Comparison of ENCODE assay signal across 8 cellular contexts in the genomic region with DNA sequence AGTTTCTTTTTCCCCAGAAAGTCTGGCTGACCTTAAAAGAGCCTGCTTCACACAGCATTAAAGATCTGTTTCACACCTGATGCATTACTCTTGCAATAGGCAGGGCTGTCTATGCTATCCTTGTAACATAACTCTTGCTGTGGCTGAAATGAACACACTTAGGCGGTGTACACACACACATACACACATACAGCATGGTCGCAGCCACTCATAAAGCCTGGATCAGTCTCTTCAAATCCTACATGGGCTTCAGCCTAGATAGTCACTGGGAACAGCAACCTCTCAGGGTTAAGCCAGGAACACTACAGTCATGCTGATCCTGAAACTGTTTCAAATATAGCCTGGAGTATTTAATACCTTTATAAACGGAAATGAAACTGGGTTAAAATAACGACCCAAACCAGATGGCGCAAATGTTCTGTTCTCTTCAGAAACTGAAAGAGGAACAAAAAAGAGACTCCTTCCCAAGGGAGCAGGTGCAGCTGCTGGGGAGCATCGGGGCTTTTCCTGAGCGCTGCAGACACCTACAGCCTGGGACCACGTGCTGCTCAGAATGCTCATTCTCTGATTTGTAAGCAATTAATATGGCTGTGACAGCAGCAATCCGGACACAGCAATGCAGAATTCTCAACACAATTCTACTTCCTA.
DNase-seq lines count a peak whose midpoint lies in the region; ATAC-seq and TF ChIP-seq lines count a peak whose summit lies in the region.

No MANE protein-coding gene starts in this region.

- H3K27me3 ChIP-seq in GM23338 (ENCODE audit: insufficient read depth) (no peaks in the 10 kb centered on the region), MG63 (peaks cover 6% of the 10 kb centered on the region; the same call in 1 of the 2 replicates)

- H3K9me3 ChIP-seq in MG63, result no peaks in the 10 kb centered on the region

- H3K9me2 ChIP-seq in GM23338 (ENCODE audit: insufficient read depth), result peaks cover 6% of the 10 kb centered on the region; the same call in 1 of the 2 replicates

- H3K9me3 Mint-ChIP-seq in GM23338, result no peaks in the 10 kb centered on the region

- TF ChIP-seq CTCF in GM23338 (conservative IDR thresholded peaks at IDR 0.05; ENCODE audit: low read depth in 2 of 2), result no peak

- no peak for ATAC-seq in GM23338

- peaks cover 11% of the 10 kb centered on the region for H3K27me3 Mint-ChIP-seq in GM23338 (ENCODE audit: insufficient read depth, low read depth, poor library complexity)

- peak overlapping the region; percentile 53; the same call in 1 of the 2 replicates for H2AFZ ChIP-seq in GM23338

- no peaks in the 10 kb centered on the region for H3K79me2 ChIP-seq in GM23338 (replicated peaks; ENCODE audit: insufficient read depth)

- H3K4me3 ChIP-seq in GM23338 (no peak overlapping the region), MG63 (no peak overlapping the region)

- no peaks in the 10 kb centered on the region for H3F3A ChIP-seq in GM23338 (replicated peaks; ENCODE audit: low read depth)

- H3K27ac ChIP-seq in GM23338 (ENCODE audit: low read depth), result no peak overlapping the region

- H4K20me1 ChIP-seq in GM23338 (replicated peaks; ENCODE audit: insufficient read depth), result no peaks in the 10 kb centered on the region

- H3K4me2 ChIP-seq in GM23338, result no peak overlapping the region

- no peak overlapping the region; the same call in 1 of the 2 replicates for H3K27ac Mint-ChIP-seq in GM23338

- H3K36me3 ChIP-seq in GM23338 (ENCODE audit: insufficient read depth) (no peaks in the 10 kb centered on the region), MG63 (no peaks in the 10 kb centered on the region)

- intact Hi-C loops in posterior vena cava (cut with DNase I), result no loop called here

- peaks cover 14% of the 10 kb centered on the region for H3K4me1 Mint-ChIP-seq in GM23338

- DNase-seq in NCI-H748 (lab: John Stamatoyannopoulos, UW; ENCODE audit: unreplicated experiment), result peak; percentile 1
- no peak for DNase-seq in NCI-H748 treated with DMSO at 0.1 percent for 48 hours (lab: John Stamatoyannopoulos, UW)
- DNase-seq in GM23338 (ENCODE audit: low spot score), result no peak
- peak; percentile 98 for DNase-seq in NAMALWA (ENCODE audit: low spot score)
- peak; percentile 47 for DNase-seq in inferior parietal cortex (ENCODE audit: extremely low spot score)
- no peak for DNase-seq in SK-N-DZ (ENCODE audit: low spot score)
- DNase-seq in MG63, result no peak
- no peak for DNase-seq in posterior vena cava (ENCODE audit: low spot score)

- no peaks in the 10 kb centered on the region for H3K4me1 ChIP-seq in GM23338 (ENCODE audit: insufficient read depth)

- no peaks in the 10 kb centered on the region for H3K36me3 Mint-ChIP-seq in GM23338 (ENCODE audit: low read depth)

- H3K4me3 Mint-ChIP-seq in GM23338, result no peak overlapping the region

TF ChIP-seq in GM23338, 12 proteins besides CTCF, POLR2A, EP300 and RAD21 (continues in another document):
- TF ChIP-seq EZH2phosphoT487 (IDR thresholded peaks at IDR 0.05; ENCODE audit: unreplicated experiment), result no peak
- TF ChIP-seq EZH2 (IDR thresholded peaks at IDR 0.05; ENCODE audit: low read depth, unreplicated experiment), result no peak
- no peak for TF ChIP-seq CREB1 (CRISPR knock-in tag; IDR thresholded peaks at IDR 0.05; ENCODE audit: low read depth)
- TF ChIP-seq, protein P1, sequence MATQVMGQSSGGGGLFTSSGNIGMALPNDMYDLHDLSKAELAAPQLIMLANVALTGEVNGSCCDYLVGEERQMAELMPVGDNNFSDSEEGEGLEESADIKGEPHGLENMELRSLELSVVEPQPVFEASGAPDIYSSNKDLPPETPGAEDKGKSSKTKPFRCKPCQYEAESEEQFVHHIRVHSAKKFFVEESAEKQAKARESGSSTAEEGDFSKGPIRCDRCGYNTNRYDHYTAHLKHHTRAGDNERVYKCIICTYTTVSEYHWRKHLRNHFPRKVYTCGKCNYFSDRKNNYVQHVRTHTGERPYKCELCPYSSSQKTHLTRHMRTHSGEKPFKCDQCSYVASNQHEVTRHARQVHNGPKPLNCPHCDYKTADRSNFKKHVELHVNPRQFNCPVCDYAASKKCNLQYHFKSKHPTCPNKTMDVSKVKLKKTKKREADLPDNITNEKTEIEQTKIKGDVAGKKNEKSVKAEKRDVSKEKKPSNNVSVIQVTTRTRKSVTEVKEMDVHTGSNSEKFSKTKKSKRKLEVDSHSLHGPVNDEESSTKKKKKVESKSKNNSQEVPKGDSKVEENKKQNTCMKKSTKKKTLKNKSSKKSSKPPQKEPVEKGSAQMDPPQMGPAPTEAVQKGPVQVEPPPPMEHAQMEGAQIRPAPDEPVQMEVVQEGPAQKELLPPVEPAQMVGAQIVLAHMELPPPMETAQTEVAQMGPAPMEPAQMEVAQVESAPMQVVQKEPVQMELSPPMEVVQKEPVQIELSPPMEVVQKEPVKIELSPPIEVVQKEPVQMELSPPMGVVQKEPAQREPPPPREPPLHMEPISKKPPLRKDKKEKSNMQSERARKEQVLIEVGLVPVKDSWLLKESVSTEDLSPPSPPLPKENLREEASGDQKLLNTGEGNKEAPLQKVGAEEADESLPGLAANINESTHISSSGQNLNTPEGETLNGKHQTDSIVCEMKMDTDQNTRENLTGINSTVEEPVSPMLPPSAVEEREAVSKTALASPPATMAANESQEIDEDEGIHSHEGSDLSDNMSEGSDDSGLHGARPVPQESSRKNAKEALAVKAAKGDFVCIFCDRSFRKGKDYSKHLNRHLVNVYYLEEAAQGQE (IDR thresholded peaks at IDR 0.05; ENCODE audit: unreplicated experiment), result no peak
- TF ChIP-seq NANOG (IDR thresholded peaks at IDR 0.05; ENCODE audit: borderline replicate concordance), result no peak
- TF ChIP-seq, protein P2, sequence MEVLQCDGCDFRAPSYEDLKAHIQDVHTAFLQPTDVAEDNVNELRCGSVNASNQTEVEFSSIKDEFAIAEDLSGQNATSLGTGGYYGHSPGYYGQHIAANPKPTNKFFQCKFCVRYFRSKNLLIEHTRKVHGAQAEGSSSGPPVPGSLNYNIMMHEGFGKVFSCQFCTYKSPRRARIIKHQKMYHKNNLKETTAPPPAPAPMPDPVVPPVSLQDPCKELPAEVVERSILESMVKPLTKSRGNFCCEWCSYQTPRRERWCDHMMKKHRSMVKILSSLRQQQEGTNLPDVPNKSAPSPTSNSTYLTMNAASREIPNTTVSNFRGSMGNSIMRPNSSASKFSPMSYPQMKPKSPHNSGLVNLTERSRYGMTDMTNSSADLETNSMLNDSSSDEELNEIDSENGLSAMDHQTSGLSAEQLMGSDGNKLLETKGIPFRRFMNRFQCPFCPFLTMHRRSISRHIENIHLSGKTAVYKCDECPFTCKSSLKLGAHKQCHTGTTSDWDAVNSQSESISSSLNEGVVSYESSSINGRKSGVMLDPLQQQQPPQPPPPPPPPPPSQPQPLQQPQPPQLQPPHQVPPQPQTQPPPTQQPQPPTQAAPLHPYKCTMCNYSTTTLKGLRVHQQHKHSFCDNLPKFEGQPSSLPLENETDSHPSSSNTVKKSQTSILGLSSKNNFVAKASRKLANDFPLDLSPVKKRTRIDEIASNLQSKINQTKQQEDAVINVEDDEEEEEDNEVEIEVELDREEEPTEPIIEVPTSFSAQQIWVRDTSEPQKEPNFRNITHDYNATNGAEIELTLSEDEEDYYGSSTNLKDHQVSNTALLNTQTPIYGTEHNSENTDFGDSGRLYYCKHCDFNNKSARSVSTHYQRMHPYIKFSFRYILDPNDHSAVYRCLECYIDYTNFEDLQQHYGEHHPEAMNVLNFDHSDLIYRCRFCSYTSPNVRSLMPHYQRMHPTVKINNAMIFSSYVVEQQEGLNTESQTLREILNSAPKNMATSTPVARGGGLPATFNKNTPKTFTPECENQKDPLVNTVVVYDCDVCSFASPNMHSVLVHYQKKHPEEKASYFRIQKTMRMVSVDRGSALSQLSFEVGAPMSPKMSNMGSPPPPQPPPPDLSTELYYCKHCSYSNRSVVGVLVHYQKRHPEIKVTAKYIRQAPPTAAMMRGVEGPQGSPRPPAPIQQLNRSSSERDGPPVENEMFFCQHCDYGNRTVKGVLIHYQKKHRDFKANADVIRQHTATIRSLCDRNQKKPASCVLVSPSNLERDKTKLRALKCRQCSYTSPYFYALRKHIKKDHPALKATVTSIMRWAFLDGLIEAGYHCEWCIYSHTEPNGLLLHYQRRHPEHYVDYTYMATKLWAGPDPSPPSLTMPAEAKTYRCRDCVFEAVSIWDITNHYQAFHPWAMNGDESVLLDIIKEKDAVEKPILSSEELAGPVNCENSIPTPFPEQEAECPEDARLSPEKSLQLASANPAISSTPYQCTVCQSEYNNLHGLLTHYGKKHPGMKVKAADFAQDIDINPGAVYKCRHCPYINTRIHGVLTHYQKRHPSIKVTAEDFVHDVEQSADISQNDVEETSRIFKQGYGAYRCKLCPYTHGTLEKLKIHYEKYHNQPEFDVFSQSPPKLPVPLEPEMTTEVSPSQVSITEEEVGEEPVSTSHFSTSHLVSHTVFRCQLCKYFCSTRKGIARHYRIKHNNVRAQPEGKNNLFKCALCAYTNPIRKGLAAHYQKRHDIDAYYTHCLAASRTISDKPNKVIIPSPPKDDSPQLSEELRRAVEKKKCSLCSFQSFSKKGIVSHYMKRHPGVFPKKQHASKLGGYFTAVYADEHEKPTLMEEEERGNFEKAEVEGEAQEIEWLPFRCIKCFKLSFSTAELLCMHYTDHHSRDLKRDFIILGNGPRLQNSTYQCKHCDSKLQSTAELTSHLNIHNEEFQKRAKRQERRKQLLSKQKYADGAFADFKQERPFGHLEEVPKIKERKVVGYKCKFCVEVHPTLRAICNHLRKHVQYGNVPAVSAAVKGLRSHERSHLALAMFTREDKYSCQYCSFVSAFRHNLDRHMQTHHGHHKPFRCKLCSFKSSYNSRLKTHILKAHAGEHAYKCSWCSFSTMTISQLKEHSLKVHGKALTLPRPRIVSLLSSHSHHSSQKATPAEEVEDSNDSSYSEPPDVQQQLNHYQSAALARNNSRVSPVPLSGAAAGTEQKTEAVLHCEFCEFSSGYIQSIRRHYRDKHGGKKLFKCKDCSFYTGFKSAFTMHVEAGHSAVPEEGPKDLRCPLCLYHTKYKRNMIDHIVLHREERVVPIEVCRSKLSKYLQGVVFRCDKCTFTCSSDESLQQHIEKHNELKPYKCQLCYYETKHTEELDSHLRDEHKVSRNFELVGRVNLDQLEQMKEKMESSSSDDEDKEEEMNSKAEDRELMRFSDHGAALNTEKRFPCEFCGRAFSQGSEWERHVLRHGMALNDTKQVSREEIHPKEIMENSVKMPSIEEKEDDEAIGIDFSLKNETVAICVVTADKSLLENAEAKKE (CRISPR knock-in tag; IDR thresholded peaks at IDR 0.05), result no peak
- no peak for TF ChIP-seq ZNF331 (CRISPR knock-in tag; IDR thresholded peaks at IDR 0.05; ENCODE audit: low read depth)
- TF ChIP-seq STAT1 (IDR thresholded peaks at IDR 0.05; ENCODE audit: unreplicated experiment), result no peak
- TF ChIP-seq ZNF114 (CRISPR knock-in tag; IDR thresholded peaks at IDR 0.05), result no peak
- no peak for TF ChIP-seq JUNB (IDR thresholded peaks at IDR 0.05; ENCODE audit: unreplicated experiment)

Comparison
In these comparisons a context has a peak if more than half of its experiments do, and no peak if none do; other contexts are left out.
1. DNase-seq: peak in NCI-H748 (single experiment), NAMALWA (single experiment) and inferior parietal cortex (single experiment); none in NCI-H748 treated with DMSO at 0.1 percent for 48 hours (single experiment), GM23338 (single experiment), SK-N-DZ (single experiment), MG63 (single experiment) and posterior vena cava (single experiment).